Comparison of ENCODE assay signal across 8 cellular contexts in the genomic region with DNA sequence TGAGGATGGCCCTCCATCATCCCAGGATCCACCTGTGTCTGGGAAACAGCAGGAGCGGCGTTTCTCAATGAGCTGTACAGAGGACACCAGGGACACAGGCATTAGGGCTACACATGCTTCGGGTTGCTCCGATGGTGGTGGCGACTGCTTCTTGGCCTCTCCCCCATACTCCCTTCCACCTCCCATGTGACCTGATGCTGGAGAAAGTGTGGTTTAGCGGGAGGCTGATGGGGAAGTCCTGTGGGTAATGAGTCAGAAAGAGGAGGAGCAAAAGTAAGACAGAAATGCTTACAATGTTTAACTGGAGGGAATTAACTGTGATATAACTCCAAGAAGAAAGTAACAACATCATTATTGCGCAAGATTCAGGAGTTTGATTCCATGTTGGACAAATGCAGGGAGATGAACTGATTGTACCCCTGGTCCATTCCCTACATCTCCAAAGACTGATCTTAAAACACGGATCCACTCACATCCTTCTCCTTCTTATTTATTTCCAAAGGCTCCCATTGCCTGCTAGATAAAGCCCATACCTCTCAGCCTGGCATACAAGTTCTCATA.
A peak's percentile ranks its signal among the peaks of the same experiment; 100 is the strongest.
DNase-seq lines count a peak whose midpoint lies in the region; ATAC-seq, FAIRE-seq and TF ChIP-seq lines count a peak whose summit lies in the region.

No MANE protein-coding gene starts in this region.

- CTCF ChIA-PET in WTC11 (lab: Charles Lee), result interaction anchor here (1.0 kb wide), 1 partner anchor 57 kb away, joined by 3 read pairs; no protein-coding TSS in a partner anchor

- peak; percentile 80 for ATAC-seq in GM21576 (IDR thresholded peaks at IDR 0.05; ENCODE audit: unreplicated experiment)
- no peak for ATAC-seq in WTC11
- no peak for ATAC-seq in HG02885 (IDR thresholded peaks at IDR 0.05; ENCODE audit: poor library complexity, unreplicated experiment)

- peaks cover 4% of the 10 kb centered on the region for H3K9me3 Mint-ChIP-seq in WTC11

- no peaks in the 10 kb centered on the region for H3K4me1 Mint-ChIP-seq in WTC11

- no peak overlapping the region for H3K9ac ChIP-seq in OCI-LY3 (ENCODE audit: low read length)

- H3K79me2 ChIP-seq in OCI-LY3 (ENCODE audit: low read length), result no peaks in the 10 kb centered on the region

- peaks cover 11% of the 10 kb centered on the region for H3K4me1 ChIP-seq in OCI-LY3 (ENCODE audit: low read length)

- no peaks in the 10 kb centered on the region for H3K36me3 ChIP-seq in OCI-LY3 (replicated peaks; ENCODE audit: low read depth, low read length)

- no peak overlapping the region for H2AFZ ChIP-seq in OCI-LY3 (ENCODE audit: low read depth, low read length)

- H3K27ac ChIP-seq in OCI-LY3 (ENCODE audit: low read length), result no peak overlapping the region

- H3K4me3 Mint-ChIP-seq in WTC11, result no peak overlapping the region

- H3K27ac Mint-ChIP-seq in WTC11, result no peak overlapping the region

- H3K27me3 Mint-ChIP-seq in WTC11 (ENCODE audit: low read depth), result no peaks in the 10 kb centered on the region

- DNase-seq in COLO829 (ENCODE audit: low spot score) (peak; percentile 40), foreskin melanocyte (peak; percentile 57), occipital lobe (lab: John Stamatoyannopoulos, UW) (no peak), D721Med (ENCODE audit: insufficient read length, low spot score) (no peak), WTC11 (ENCODE audit: low spot score) (no peak)

- TF ChIP-seq CTCF in OCI-LY3 (IDR thresholded peaks at IDR 0.05; ENCODE audit: low read depth, low read length), result no peak
- no peak for TF ChIP-seq CTCF in D721Med (IDR thresholded peaks at IDR 0.05; ENCODE audit: insufficient read depth, missing control alignments)
- no peak for TF ChIP-seq CTCF in WTC11 (IDR thresholded peaks at IDR 0.05)

- no peaks in the 10 kb centered on the region for H3K36me3 Mint-ChIP-seq in WTC11

- 0 out of 2 replicates have a peak, but pooled peaks cover 7% of the 10 kb centered on the region for H3K27me3 ChIP-seq in OCI-LY3 (ENCODE audit: low read depth, low read length)

- no peak overlapping the region for H3K4me3 ChIP-seq in OCI-LY3 (ENCODE audit: low read length)

- POLR2A ChIA-PET in WTC11 (lab: Charles Lee), result interaction anchor here (0.5 kb wide), 1 partner anchor 20 kb away, joined by 4 read pairs; no protein-coding TSS in a partner anchor

- no peaks in the 10 kb centered on the region for H4K20me1 ChIP-seq in OCI-LY3 (ENCODE audit: insufficient read depth, low read length)

- FAIRE-seq in D721Med (lab: Jason Lieb, UNC), result no peak

- peak overlapping the region; percentile 16; the same call in 1 of the 2 replicates for H3K4me2 ChIP-seq in OCI-LY3 (ENCODE audit: low read length)

- H3K9me3 ChIP-seq in OCI-LY3 (ENCODE audit: insufficient read depth, low read length), result no peaks in the 10 kb centered on the region

TF ChIP-seq in WTC11, 78 proteins besides CTCF, POLR2A, EP300 and RAD21:
- TF ChIP-seq NFYB (CRISPR knock-in tag; conservative IDR thresholded peaks at IDR 0.05; ENCODE audit: low read depth), result no peak
- no peak for TF ChIP-seq NFE2L1 (CRISPR knock-in tag; IDR thresholded peaks at IDR 0.05)
- TF ChIP-seq SP1 (CRISPR knock-in tag; conservative IDR thresholded peaks at IDR 0.05), result no peak
- TF ChIP-seq, protein P1, sequence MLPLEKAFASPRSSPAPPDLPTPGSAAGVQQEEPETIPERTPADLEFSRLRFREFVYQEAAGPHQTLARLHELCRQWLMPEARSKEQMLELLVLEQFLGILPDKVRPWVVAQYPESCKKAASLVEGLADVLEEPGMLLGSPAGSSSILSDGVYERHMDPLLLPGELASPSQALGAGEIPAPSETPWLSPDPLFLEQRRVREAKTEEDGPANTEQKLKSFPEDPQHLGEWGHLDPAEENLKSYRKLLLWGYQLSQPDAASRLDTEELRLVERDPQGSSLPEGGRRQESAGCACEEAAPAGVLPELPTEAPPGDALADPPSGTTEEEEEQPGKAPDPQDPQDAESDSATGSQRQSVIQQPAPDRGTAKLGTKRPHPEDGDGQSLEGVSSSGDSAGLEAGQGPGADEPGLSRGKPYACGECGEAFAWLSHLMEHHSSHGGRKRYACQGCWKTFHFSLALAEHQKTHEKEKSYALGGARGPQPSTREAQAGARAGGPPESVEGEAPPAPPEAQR (CRISPR knock-in tag; IDR thresholded peaks at IDR 0.05), result no peak
- TF ChIP-seq RELA (CRISPR knock-in tag; IDR thresholded peaks at IDR 0.05; ENCODE audit: borderline replicate concordance), result no peak
- TF ChIP-seq PRRX2 (CRISPR knock-in tag; IDR thresholded peaks at IDR 0.05), result no peak
- no peak for TF ChIP-seq NR3C1 (CRISPR knock-in tag; conservative IDR thresholded peaks at IDR 0.05; ENCODE audit: low read depth)
- TF ChIP-seq FOXK1 (CRISPR knock-in tag; IDR thresholded peaks at IDR 0.05), result no peak
- TF ChIP-seq, protein P2, sequence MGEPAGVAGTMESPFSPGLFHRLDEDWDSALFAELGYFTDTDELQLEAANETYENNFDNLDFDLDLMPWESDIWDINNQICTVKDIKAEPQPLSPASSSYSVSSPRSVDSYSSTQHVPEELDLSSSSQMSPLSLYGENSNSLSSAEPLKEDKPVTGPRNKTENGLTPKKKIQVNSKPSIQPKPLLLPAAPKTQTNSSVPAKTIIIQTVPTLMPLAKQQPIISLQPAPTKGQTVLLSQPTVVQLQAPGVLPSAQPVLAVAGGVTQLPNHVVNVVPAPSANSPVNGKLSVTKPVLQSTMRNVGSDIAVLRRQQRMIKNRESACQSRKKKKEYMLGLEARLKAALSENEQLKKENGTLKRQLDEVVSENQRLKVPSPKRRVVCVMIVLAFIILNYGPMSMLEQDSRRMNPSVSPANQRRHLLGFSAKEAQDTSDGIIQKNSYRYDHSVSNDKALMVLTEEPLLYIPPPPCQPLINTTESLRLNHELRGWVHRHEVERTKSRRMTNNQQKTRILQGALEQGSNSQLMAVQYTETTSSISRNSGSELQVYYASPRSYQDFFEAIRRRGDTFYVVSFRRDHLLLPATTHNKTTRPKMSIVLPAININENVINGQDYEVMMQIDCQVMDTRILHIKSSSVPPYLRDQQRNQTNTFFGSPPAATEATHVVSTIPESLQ (CRISPR knock-in tag; IDR thresholded peaks at IDR 0.05), result no peak

Comparison
In these comparisons a context has a peak if more than half of its experiments do, and no peak if none do; other contexts are left out.
1. DNase-seq: peak in COLO829 (single experiment) and foreskin melanocyte (single experiment); none in occipital lobe (single experiment), D721Med (single experiment) and WTC11 (single experiment).